14 cellular contexts compared by ENCODE assay signal in genomic region chr3:463793-464192, GRCh38.
DNase-seq lines count a peak whose midpoint lies in the region; ATAC-seq and TF ChIP-seq lines count a peak whose summit lies in the region.
"Had no signal": no experiment of that assay in that cellular context is flagged by ENCODE, and none has a peak within 500 bp of the region (broad histone marks: within the 10 kb centered on the region; RNA-seq: fewer than 3 reads in every experiment).

No MANE protein-coding gene starts in this region.

- ATAC-seq in GM19438 (IDR thresholded peaks at IDR 0.05; ENCODE audit: low read depth, unreplicated experiment) (peak; percentile 97), HG02852 (IDR thresholded peaks at IDR 0.05; ENCODE audit: unreplicated experiment) (peak; percentile 99), HG03521 (IDR thresholded peaks at IDR 0.05; ENCODE audit: unreplicated experiment) (peak; percentile 100)
- ATAC-seq: left colon had no signal

- TF ChIP-seq CTCF in GM13976 (IDR thresholded peaks at IDR 0.05; ENCODE audit: borderline replicate concordance, control extremely low read depth, extremely low read depth, insufficient read depth, missing control alignments) = no peak

- POLR2A ChIA-PET in HEK293T (lab: Yijun Ruan, JAX) = no interaction called here

- in situ Hi-C loops in GM13976 (cut with MboI; ENCODE audit: low sequenced_read_pairs, unreplicated experiment) = no loop called here

- DNase-seq in GM13976 (ENCODE audit: low spot score) (peak; percentile 42), HEK293T (ENCODE audit: extremely low spot score) (no peak), NCI-H1105 (lab: John Stamatoyannopoulos, UW) (no peak)
- DNase-seq in activated naive CD4-positive, alpha-beta T cell treated with anti-CD3 and anti-CD28 coated beads, Interleukin-2, amount 50 U/mL, for 16 hours = no peak
- DNase-seq in stimulated activated CD4-positive, alpha-beta T cell treated with anti-CD3 and anti-CD28 coated beads, Interleukin-4, amount 100 ng/mL, for 1 hour = no peak
- DNase-seq: activated gamma-delta T cell treated with Interleukin-2 at 50 U/mL for 16 hours; cerebellar nuclear complex; left colon; NCI-H146; stimulated activated CD4-positive, alpha-beta T cell treated with anti-CD3 and anti-CD28 coated beads, Interleukin-4, amount 100 ng/mL, for 24 hours; WERI-Rb-1 had no signal

- CTCF ChIA-PET in HEK293T (lab: Yijun Ruan, JAX) = no interaction called here

TF ChIP-seq in HEK293T, 16 proteins besides CTCF, POLR2A, EP300 and RAD21:
- no peak for TF ChIP-seq SP1 (IDR thresholded peaks at IDR 0.05)
- TF ChIP-seq LEF1 (IDR thresholded peaks at IDR 0.05; ENCODE audit: borderline replicate concordance) = no peak
- TF ChIP-seq FOXK2 (IDR thresholded peaks at IDR 0.05) = no peak
- TF ChIP-seq CTBP1 (IDR thresholded peaks at IDR 0.05; ENCODE audit: borderline replicate concordance) = no peak
- no peak for TF ChIP-seq BHLHE40 (IDR thresholded peaks at IDR 0.05; ENCODE audit: borderline replicate concordance)
- TF ChIP-seq ELF4 (IDR thresholded peaks at IDR 0.05) = no peak
- TF ChIP-seq NFRKB (IDR thresholded peaks at IDR 0.05) = no peak
- no peak for TF ChIP-seq FOXA1 (IDR thresholded peaks at IDR 0.05)
- TF ChIP-seq TARDBP (IDR thresholded peaks at IDR 0.05) = no peak
- TF ChIP-seq PKNOX1 (IDR thresholded peaks at IDR 0.05) = no peak
- no peak for TF ChIP-seq HDGF (IDR thresholded peaks at IDR 0.05; ENCODE audit: borderline replicate concordance)
- no peak for TF ChIP-seq ZNF384 (IDR thresholded peaks at IDR 0.05)
- TF ChIP-seq ARNT (IDR thresholded peaks at IDR 0.05) = no peak
- TF ChIP-seq SUZ12 (IDR thresholded peaks at IDR 0.05) = no peak
- TF ChIP-seq FOXM1 (IDR thresholded peaks at IDR 0.05; ENCODE audit: borderline replicate concordance) = no peak
- no peak for TF ChIP-seq L3MBTL2 (conservative IDR thresholded peaks at IDR 0.05)
